In genomic region chr22:35631597-35631996, GRCh38 we compare ENCODE assay signal across 9 cellular contexts. TPM values are rescaled to one million over a fixed set of nuclear protein-coding genes. Genes with fewer than 3 reads are reported as not detected.
A peak's percentile ranks its signal among the peaks of the same experiment; 100 is the strongest.
DNase-seq lines count a peak whose midpoint lies in the region; ATAC-seq and TF ChIP-seq lines count a peak whose summit lies in the region.
"Had no signal": no experiment of that assay in that cellular context is flagged by ENCODE, and none has a peak within 500 bp of the region (broad histone marks: within the 10 kb centered on the region; RNA-seq: fewer than 3 reads in every experiment).

No MANE protein-coding gene starts in this region.

- H3K9me3 ChIP-seq in sigmoid colon = no peaks in the 10 kb centered on the region
- H3K9me3 ChIP-seq: SJSA1 had no signal

- H3K36me3 ChIP-seq in sigmoid colon = no peaks in the 10 kb centered on the region
- H3K36me3 ChIP-seq: SJSA1 had no signal

- TF ChIP-seq POLR2A in sigmoid colon (IDR thresholded peaks at IDR 0.05) = no peak

- 21 to 75% methylated on average over 5 of the region's 5 CpGs for WGBS in sigmoid colon, 2 donors

- intact Hi-C loops in Calu3 (cut with micrococcal nuclease; ENCODE audit: unreplicated experiment) = no loop called here
- intact Hi-C loops in sigmoid colon (cut with DNase I) = no loop called here

- TF ChIP-seq CTCF in Calu3 (IDR thresholded peaks at IDR 0.05; ENCODE audit: unreplicated experiment) = peak; percentile 75
- peak in 1 of 4 experiments; percentile 23 for TF ChIP-seq CTCF in sigmoid colon (IDR thresholded peaks at IDR 0.05)

- peaks cover 39% of the 10 kb centered on the region for H3K4me1 Mint-ChIP-seq in Calu3 (ENCODE audit: low read depth, unreplicated experiment)

- H3K4me1 ChIP-seq in sigmoid colon = peaks cover 0 to 17% (median 12%) of the 10 kb centered on the region in 4 donors

- POLR2A ChIA-PET in HEK293T (lab: Yijun Ruan, JAX) = interaction anchor here (1.3 kb wide), 1 partner anchor 11 kb away, joined by 3 read pairs; no protein-coding TSS in a partner anchor

- no peaks in the 10 kb centered on the region for H3K27me3 Mint-ChIP-seq in Calu3 (ENCODE audit: unreplicated experiment)

- no peak overlapping the region for H3K4me3 Mint-ChIP-seq in Calu3 (ENCODE audit: low read depth, unreplicated experiment)

- H3K4me3 ChIP-seq in sigmoid colon = no peak overlapping the region
- H3K4me3 ChIP-seq: SJSA1 had no signal

- no TSS peak for BruUV-seq in Calu3 (replicated peaks; lab: Mats Ljungman, UMichigan)

- no peaks in the 10 kb centered on the region for H3K9me3 Mint-ChIP-seq in Calu3 (ENCODE audit: low read depth, unreplicated experiment)

- CTCF ChIA-PET in Calu3 (lab: Charles Lee) (interaction anchor here (1.0 to 1.9 kb wide), 4 partner anchors 9 to 108 kb away, joined by 3 to 5 read pairs (median 4); no protein-coding TSS in a partner anchor), HEK293T (lab: Yijun Ruan, JAX) (interaction anchor here (0.7 to 0.9 kb wide), 4 partner anchors 11 to 204 kb away, joined by 3 to 4 read pairs (median 3); no protein-coding TSS in a partner anchor)

- DNase-seq in Calu3 (peak; percentile 71), HEK293T (ENCODE audit: extremely low spot score) (peak; percentile 80), sigmoid colon (peak; percentile 65), NCI-H1694 (lab: John Stamatoyannopoulos, UW) (no peak), NCI-H187 (lab: John Stamatoyannopoulos, UW) (no peak), NCI-H446 treated with DMSO at 0.1 percent for 48 hours (lab: John Stamatoyannopoulos, UW) (no peak)

- no peak overlapping the region for H3K27ac ChIP-seq in sigmoid colon
- H3K27ac ChIP-seq: SJSA1 had no signal

- peak; percentile 46 for ATAC-seq in SK-N-SH treated with all-trans-retinoic acid at 6 μM for 48 hours
- ATAC-seq in esophagus mucosa = peak; percentile 40

- peaks cover 23% of the 10 kb centered on the region for H3K36me3 Mint-ChIP-seq in Calu3 (ENCODE audit: insufficient read depth, unreplicated experiment)

- H3K27me3 ChIP-seq in sigmoid colon = no peaks in the 10 kb centered on the region
- H3K27me3 ChIP-seq: SJSA1 had no signal

- no peak for TF ChIP-seq EP300 in sigmoid colon (IDR thresholded peaks at IDR 0.05)

- H3K27ac Mint-ChIP-seq in Calu3 (ENCODE audit: unreplicated experiment) = no peak overlapping the region

TF ChIP-seq in HEK293T, 16 proteins besides CTCF, POLR2A, EP300 and RAD21:
- no peak for TF ChIP-seq ZNF384 (IDR thresholded peaks at IDR 0.05)
- no peak for TF ChIP-seq ELF4 (IDR thresholded peaks at IDR 0.05)
- no peak for TF ChIP-seq SP1 (IDR thresholded peaks at IDR 0.05)
- TF ChIP-seq HDGF (IDR thresholded peaks at IDR 0.05; ENCODE audit: borderline replicate concordance) = no peak
- no peak for TF ChIP-seq L3MBTL2 (conservative IDR thresholded peaks at IDR 0.05)
- TF ChIP-seq SUZ12 (IDR thresholded peaks at IDR 0.05) = no peak
- no peak for TF ChIP-seq CTBP1 (IDR thresholded peaks at IDR 0.05; ENCODE audit: borderline replicate concordance)
- no peak for TF ChIP-seq TARDBP (IDR thresholded peaks at IDR 0.05)
- no peak for TF ChIP-seq FOXK2 (IDR thresholded peaks at IDR 0.05)
- no peak for TF ChIP-seq ARNT (IDR thresholded peaks at IDR 0.05)
- TF ChIP-seq NFRKB (IDR thresholded peaks at IDR 0.05) = no peak
- no peak for TF ChIP-seq BHLHE40 (IDR thresholded peaks at IDR 0.05; ENCODE audit: borderline replicate concordance)
- TF ChIP-seq, protein P1, sequence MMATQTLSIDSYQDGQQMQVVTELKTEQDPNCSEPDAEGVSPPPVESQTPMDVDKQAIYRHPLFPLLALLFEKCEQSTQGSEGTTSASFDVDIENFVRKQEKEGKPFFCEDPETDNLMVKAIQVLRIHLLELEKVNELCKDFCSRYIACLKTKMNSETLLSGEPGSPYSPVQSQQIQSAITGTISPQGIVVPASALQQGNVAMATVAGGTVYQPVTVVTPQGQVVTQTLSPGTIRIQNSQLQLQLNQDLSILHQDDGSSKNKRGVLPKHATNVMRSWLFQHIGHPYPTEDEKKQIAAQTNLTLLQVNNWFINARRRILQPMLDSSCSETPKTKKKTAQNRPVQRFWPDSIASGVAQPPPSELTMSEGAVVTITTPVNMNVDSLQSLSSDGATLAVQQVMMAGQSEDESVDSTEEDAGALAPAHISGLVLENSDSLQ (IDR thresholded peaks at IDR 0.05) = no peak
- no peak for TF ChIP-seq FOXA1 (IDR thresholded peaks at IDR 0.05)
- no peak for TF ChIP-seq LEF1 (IDR thresholded peaks at IDR 0.05; ENCODE audit: borderline replicate concordance)
- no peak for TF ChIP-seq FOXM1 (IDR thresholded peaks at IDR 0.05; ENCODE audit: borderline replicate concordance)

TF ChIP-seq in SK-N-SH treated with all-trans-retinoic acid at 6 μM for 48 hours, 23 proteins besides CTCF, POLR2A, EP300 and RAD21:
- TF ChIP-seq, protein P2, sequence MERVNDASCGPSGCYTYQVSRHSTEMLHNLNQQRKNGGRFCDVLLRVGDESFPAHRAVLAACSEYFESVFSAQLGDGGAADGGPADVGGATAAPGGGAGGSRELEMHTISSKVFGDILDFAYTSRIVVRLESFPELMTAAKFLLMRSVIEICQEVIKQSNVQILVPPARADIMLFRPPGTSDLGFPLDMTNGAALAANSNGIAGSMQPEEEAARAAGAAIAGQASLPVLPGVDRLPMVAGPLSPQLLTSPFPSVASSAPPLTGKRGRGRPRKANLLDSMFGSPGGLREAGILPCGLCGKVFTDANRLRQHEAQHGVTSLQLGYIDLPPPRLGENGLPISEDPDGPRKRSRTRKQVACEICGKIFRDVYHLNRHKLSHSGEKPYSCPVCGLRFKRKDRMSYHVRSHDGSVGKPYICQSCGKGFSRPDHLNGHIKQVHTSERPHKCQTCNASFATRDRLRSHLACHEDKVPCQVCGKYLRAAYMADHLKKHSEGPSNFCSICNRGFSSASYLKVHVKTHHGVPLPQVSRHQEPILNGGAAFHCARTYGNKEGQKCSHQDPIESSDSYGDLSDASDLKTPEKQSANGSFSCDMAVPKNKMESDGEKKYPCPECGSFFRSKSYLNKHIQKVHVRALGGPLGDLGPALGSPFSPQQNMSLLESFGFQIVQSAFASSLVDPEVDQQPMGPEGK (CRISPR knock-in tag; IDR thresholded peaks at IDR 0.05; ENCODE audit: borderline replicate concordance) = no peak
- TF ChIP-seq GLIS3 (CRISPR knock-in tag; IDR thresholded peaks at IDR 0.05) = no peak

RNA-seq across cellular contexts. Expression of gene MB, which starts 14.5 kb away (rescaled TPM):
- total RNA-seq in Calu3 (2022) (0.37 TPM in 1 of 2 replicates, not detected in the other), esophagus mucosa (7.7 TPM), sigmoid colon (10 to 100 TPM in 1 of 4 donors, 1 to 10 TPM in 1, under 1 TPM in 1, not detected in 1; 0.68 to 12.8 (median 1.9) TPM)
- 10 to 100 TPM in 2 of 3 donors, 1 to 10 TPM in 1; 7.9 to 84.7 (median 59.4) TPM for polyA plus RNA-seq in sigmoid colon
- total RNA-seq: SJSA1 had no signal

RNA-seq across cellular contexts. Expression of gene APOL6, which starts 16.6 kb away (rescaled TPM):
- total RNA-seq in Calu3 (2022) (24.0 and 39.9 TPM in 2 replicates), esophagus mucosa (8.1 TPM), sigmoid colon (10 to 100 TPM; 15.8 to 28.2 (median 17.0) TPM)
- polyA plus RNA-seq in sigmoid colon = 10 to 100 TPM in 1 of 3 donors, 1 to 10 TPM in 2; 4.2 to 24.3 (median 7.9) TPM

Comparison
In these comparisons a context has a peak if more than half of its experiments do, and no peak if none do; other contexts are left out.
1. DNase-seq: peak in Calu3 (single experiment), HEK293T (single experiment) and sigmoid colon (single experiment); none in NCI-H1694 (single experiment), NCI-H187 (0 of 2) and NCI-H446 treated with DMSO at 0.1 percent for 48 hours (single experiment).